ENCODE assay signal across 8 cellular contexts in the genomic region with DNA sequence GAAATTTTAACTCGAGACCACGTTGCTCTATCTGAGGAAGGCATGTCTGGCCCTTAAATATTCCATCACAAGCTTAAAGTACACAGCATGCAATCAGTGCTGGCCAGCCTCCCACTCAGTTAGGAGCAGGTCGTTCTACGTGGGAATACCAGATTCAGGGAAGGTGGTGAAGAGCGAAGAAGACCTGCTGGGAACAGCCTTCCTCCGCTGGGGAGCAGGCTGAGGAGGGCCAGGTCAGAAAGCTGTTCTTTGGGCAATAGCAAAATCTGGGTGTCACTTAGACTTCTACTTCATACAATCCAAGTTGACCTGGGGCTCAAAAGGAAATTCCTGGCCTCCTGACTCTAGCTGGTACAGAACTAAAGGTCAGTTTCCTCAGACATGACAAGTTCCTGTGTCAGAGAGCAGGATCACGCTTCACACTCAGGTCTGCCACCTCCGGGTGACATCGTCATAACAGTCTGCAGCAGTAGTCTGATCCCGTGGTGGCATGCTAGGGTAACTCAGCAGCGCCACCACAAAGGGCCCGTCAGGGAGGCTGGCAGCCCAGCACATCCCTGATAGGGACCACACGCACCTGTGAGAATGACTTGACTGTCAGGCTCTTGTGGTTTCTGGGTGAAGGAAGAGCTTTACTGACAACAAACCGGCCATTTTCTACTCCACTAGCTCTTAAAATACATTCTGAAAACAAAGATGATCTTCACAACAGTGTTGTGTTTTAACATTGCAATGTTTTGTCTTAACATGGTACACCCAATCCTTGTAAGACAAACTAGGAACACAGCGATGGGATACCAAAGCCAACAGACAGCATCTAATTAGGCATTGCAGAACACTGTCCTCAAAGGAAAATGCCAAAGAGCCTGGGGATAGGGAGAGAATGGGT. TPM values are rescaled to one million over a fixed set of nuclear protein-coding genes. Genes with fewer than 3 reads are reported as not detected.
DNase-seq lines count a peak whose midpoint lies in the region; ATAC-seq and TF ChIP-seq lines count a peak whose summit lies in the region.

No MANE protein-coding gene starts in this region.

- H3K4me1 ChIP-seq in right lobe of liver (no peaks in the 10 kb centered on the region), upper lobe of right lung (no peaks in the 10 kb centered on the region)

- DNase-seq in MV-4-11 (lab: John Stamatoyannopoulos, UW), result peak; percentile 74
- peak; percentile 27 for DNase-seq in activated T-cell treated with anti-CD3 and anti-CD28 coated beads for 1 hour (ENCODE audit: low read depth)
- DNase-seq in right lobe of liver, result no peak
- no peak for DNase-seq in upper lobe of right lung
- no peak for DNase-seq in omental fat pad (ENCODE audit: low spot score)
- DNase-seq in ureter (ENCODE audit: low spot score), result no peak

- intact Hi-C loops in right lobe of liver (cut with DNase I) (no loop called here), upper lobe of right lung (cut with DNase I) (no loop called here)

- TF ChIP-seq CTCF in right lobe of liver (IDR thresholded peaks at IDR 0.05), result no peak
- peak; percentile 10 for TF ChIP-seq CTCF in upper lobe of right lung (IDR thresholded peaks at IDR 0.05)
- TF ChIP-seq CTCF in omental fat pad (IDR thresholded peaks at IDR 0.05), result no peak

- H3K36me3 ChIP-seq in right lobe of liver, result no peaks in the 10 kb centered on the region
- H3K36me3 ChIP-seq in upper lobe of right lung, result peaks cover 9% of the 10 kb centered on the region

- no peak for TF ChIP-seq POLR2A in right lobe of liver (IDR thresholded peaks at IDR 0.05)

- H3K9me3 ChIP-seq in right lobe of liver, result no peaks in the 10 kb centered on the region
- no peaks in the 10 kb centered on the region for H3K9me3 ChIP-seq in upper lobe of right lung

- H3K4me3 ChIP-seq in right lobe of liver (no peak overlapping the region), upper lobe of right lung (no peak overlapping the region)

- 53% methylated on average over 11 of the region's 15 CpGs for WGBS in right lobe of liver (ENCODE audit: insufficient coverage, low coverage, low lambda C conversion rate, missing lambda C conversion rate)

- no peak overlapping the region for H3K27ac ChIP-seq in right lobe of liver
- no peak overlapping the region for H3K27ac ChIP-seq in upper lobe of right lung

- ATAC-seq in GM18511 (IDR thresholded peaks at IDR 0.05; ENCODE audit: unreplicated experiment) (peak; percentile 100), HG02571 (IDR thresholded peaks at IDR 0.05; ENCODE audit: unreplicated experiment) (peak; percentile 87), right lobe of liver (peak in 3 of 4 donors; percentile 30 to 47 (median 44)), upper lobe of right lung (peak; percentile 71), omental fat pad (ENCODE audit: low FRiP score) (no peak)

- no peaks in the 10 kb centered on the region for H3K27me3 ChIP-seq in right lobe of liver
- H3K27me3 ChIP-seq in upper lobe of right lung, result no peaks in the 10 kb centered on the region

RNA-seq across cellular contexts. Expression of a gene that starts 35.2 kb away (rescaled TPM):
- total RNA-seq in right lobe of liver (10 to 100 TPM; 10.7 to 20.6 (median 14.1) TPM), upper lobe of right lung (29.1 TPM), omental fat pad (10 to 100 TPM; 25.7 to 37.7 (median 32.7) TPM), ureter (50.2 TPM)

RNA-seq across cellular contexts. Expression of a gene that starts 36.2 kb away (rescaled TPM):
- total RNA-seq in right lobe of liver (1 to 10 TPM in 2 of 6 experiments, under 1 TPM in 4; 0.42 to 2.7 (median 0.71) TPM), upper lobe of right lung (27.6 TPM), omental fat pad (100 to 1,000 TPM; 119 to 252 (median 181) TPM), ureter (98.4 TPM)

Comparison
In these comparisons a context has a peak if more than half of its experiments do, and no peak if none do; other contexts are left out.
1. DNase-seq: peak in MV-4-11 (single experiment) and activated T-cell treated with anti-CD3 and anti-CD28 coated beads for 1 hour (single experiment); none in right lobe of liver (0 of 3), upper lobe of right lung (single experiment), omental fat pad (single experiment) and ureter (single experiment).